ENCODE assay signal across 27 cellular contexts in genomic region chr3:10580426-10580825, GRCh38.
"Had no signal": no experiment of that assay in that cellular context is flagged by ENCODE, and none has a peak within 500 bp of the region (broad histone marks: within the 10 kb centered on the region; RNA-seq: fewer than 3 reads in every experiment).

No MANE protein-coding gene starts in this region.

- ATAC-seq: activated CD8-positive, alpha-beta T cell treated with anti-CD3 and anti-CD28 coated beads for 36 hours; activated naive CD4-positive, alpha-beta T cell treated with anti-CD3 and anti-CD28 coated beads, Interleukin-2, amount 50 U/mL, for 72 hours; activated T-cell treated with anti-CD3 and anti-CD28 coated beads, Interleukin-2, amount 50 U/mL, for 72 hours; activated T-helper 17 cell treated with anti-CD3 and anti-CD28 coated beads, Interleukin-2, amount 50 U/mL, for 72 hours; Panc1 had no signal

- H3K27ac ChIP-seq: adrenal gland, KMS-11, SJCRH30, SK-N-MC had no signal

- H3K36me3 ChIP-seq: adrenal gland, SJCRH30 had no signal

- FAIRE-seq: bronchial epithelial cell, TTC549 had no signal

- H3K4me3 Mint-ChIP-seq: activated CD4-positive, alpha-beta T cell treated with anti-CD3 and anti-CD28 coated beads, Interleukin-2, amount 10 ng/mL, durations not matched to agents 24 days and 14 days; activated CD8-positive, alpha-beta T cell treated with anti-CD3 and anti-CD28 coated beads for 36 hours; activated T-cell treated with anti-CD3 and anti-CD28 coated beads, Interleukin-2, amount 50 U/mL, for 72 hours; activated T-helper 17 cell treated with anti-CD3 and anti-CD28 coated beads, Interleukin-2, amount 50 U/mL, for 72 hours had no signal

- H3K27ac Mint-ChIP-seq: activated CD4-positive, alpha-beta T cell treated with anti-CD3 and anti-CD28 coated beads, Interleukin-2, amount 10 ng/mL, durations not matched to agents 24 days and 14 days; activated CD8-positive, alpha-beta T cell treated with anti-CD3 and anti-CD28 coated beads for 36 hours; activated naive CD4-positive, alpha-beta T cell treated with anti-CD3 and anti-CD28 coated beads, Interleukin-2, amount 50 U/mL, for 72 hours; activated T-cell treated with anti-CD3 and anti-CD28 coated beads, Interleukin-2, amount 50 U/mL, for 72 hours; activated T-helper 17 cell treated with anti-CD3 and anti-CD28 coated beads, Interleukin-2, amount 50 U/mL, for 72 hours had no signal

- H3K4me1 ChIP-seq: adrenal gland, SJCRH30 had no signal

- H3K27me3 ChIP-seq: adrenal gland, SJCRH30 had no signal

- H3K4me2 ChIP-seq: KMS-11 had no signal

- H3K4me1 Mint-ChIP-seq: activated CD4-positive, alpha-beta T cell treated with anti-CD3 and anti-CD28 coated beads, Interleukin-2, amount 10 ng/mL, durations not matched to agents 24 days and 14 days; activated T-helper 17 cell treated with anti-CD3 and anti-CD28 coated beads, Interleukin-2, amount 50 U/mL, for 72 hours had no signal

- H3K4me3 ChIP-seq: adrenal gland, SJCRH30, SK-N-MC had no signal

- DNase-seq: activated CD4-positive, alpha-beta T cell treated with anti-CD3 and anti-CD28 coated beads, Interleukin-2, amount 10 ng/mL, durations not matched to agents 24 days and 14 days; activated CD4-positive, alpha-beta T cell treated with anti-CD3 and anti-CD28 coated beads, Interleukin-2, amount 50 U/mL, for 4 hours; activated CD8-positive, alpha-beta T cell treated with anti-CD3 and anti-CD28 coated beads for 36 hours; activated effector memory CD4-positive, alpha-beta T cell treated with anti-CD3 and anti-CD28 coated beads, Interleukin-2, amount 50 U/mL, for 16 hours; activated naive CD4-positive, alpha-beta T cell; activated T-cell treated with anti-CD3 and anti-CD28 coated beads, Interleukin-2, amount 50 U/mL, for 1 hour; activated T-cell treated with anti-CD3 and anti-CD28 coated beads, Interleukin-2, amount 50 U/mL, for 72 hours; adrenal gland; central memory CD4-positive, alpha-beta T cell; MM.1S; MV-4-11; NCI-H1092; NCI-H1436 treated with DMSO at 0.1 percent for 48 hours; NCI-H187 treated with DMSO at 0.1 percent for 48 hours; NCI-H2081; NCI-H345; NCI-H524 treated with DMSO at 0.1 percent for 48 hours; SHP77; SJCRH30 had no signal

- H3K9me3 Mint-ChIP-seq: activated CD4-positive, alpha-beta T cell treated with anti-CD3 and anti-CD28 coated beads, Interleukin-2, amount 10 ng/mL, durations not matched to agents 24 days and 14 days; activated CD8-positive, alpha-beta T cell treated with anti-CD3 and anti-CD28 coated beads for 36 hours; activated naive CD4-positive, alpha-beta T cell treated with anti-CD3 and anti-CD28 coated beads, Interleukin-2, amount 50 U/mL, for 72 hours; activated T-cell treated with anti-CD3 and anti-CD28 coated beads, Interleukin-2, amount 50 U/mL, for 72 hours; activated T-helper 17 cell treated with anti-CD3 and anti-CD28 coated beads, Interleukin-2, amount 50 U/mL, for 72 hours; brain had no signal

- H3K36me3 Mint-ChIP-seq: activated naive CD4-positive, alpha-beta T cell treated with anti-CD3 and anti-CD28 coated beads, Interleukin-2, amount 50 U/mL, for 72 hours; brain had no signal

- H3K9ac ChIP-seq: KMS-11 had no signal

- H3K9me3 ChIP-seq: adrenal gland, SJCRH30 had no signal
